28 cellular contexts compared by ENCODE assay signal in the genomic region with DNA sequence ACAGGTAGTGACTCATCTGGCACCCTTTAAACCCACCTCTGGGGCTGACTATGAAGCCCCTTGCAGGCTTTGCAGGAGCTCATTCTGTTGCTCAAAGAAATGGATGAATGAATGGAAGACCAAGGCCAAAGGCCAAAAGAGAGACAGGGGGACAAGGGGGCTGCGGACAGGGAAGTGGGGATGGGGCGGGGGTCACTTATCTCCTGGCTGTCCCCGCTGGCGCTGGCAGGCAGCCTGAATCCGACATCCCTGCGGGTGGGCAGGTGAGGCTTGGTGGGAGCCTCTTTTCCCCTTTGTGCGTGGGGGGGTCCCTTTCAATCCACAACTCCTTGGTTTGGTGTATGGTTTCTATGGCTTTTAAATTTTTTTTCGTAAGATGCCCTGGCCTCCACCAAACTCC.
DNase-seq lines count a peak whose midpoint lies in the region; ATAC-seq, FAIRE-seq and TF ChIP-seq lines count a peak whose summit lies in the region.
"Had no signal": no experiment of that assay in that cellular context is flagged by ENCODE, and none has a peak within 500 bp of the region (broad histone marks: within the 10 kb centered on the region; RNA-seq: fewer than 3 reads in every experiment).

No MANE protein-coding gene starts in this region.

- intact Hi-C loops in kidney (cut with DNase I), result no loop called here
- intact Hi-C loops in posterior vena cava (cut with DNase I), result no loop called here
- intact Hi-C loops in transverse colon (cut with DNase I; ENCODE audit: low total_unique reads), result no loop called here

- no peak overlapping the region for H3K27ac ChIP-seq in BLaER1 treated with 17β-estradiol and CSF1 and Interleukin-3, amounts not matched to agents 10 nM and 100 nM
- H3K27ac ChIP-seq in kidney (ENCODE audit: low read depth in 2 of 2, low read length in 2 of 2) (no peak overlapping the region), neuronal stem cell (replicated peaks; ENCODE audit: low read length) (no peak overlapping the region), transverse colon (no peak overlapping the region)
- H3K27ac ChIP-seq: 22Rv1, A549 had no signal

- H3K23ac ChIP-seq in neuronal stem cell (ENCODE audit: low read depth, low read length, poor library complexity), result no peak overlapping the region

- H3K27ac Mint-ChIP-seq in activated naive CD4-positive, alpha-beta T cell treated with anti-CD3 and anti-CD28 coated beads, Interleukin-2, amount 10 ng/mL, durations not matched to agents 7 days and 5 days, result no peak overlapping the region
- H3K27ac Mint-ChIP-seq: B cell; CD14-positive monocyte; CD4-positive, alpha-beta memory T cell; CD4-positive, CD25-positive, alpha-beta regulatory T cell; CD8-positive, alpha-beta memory T cell had no signal

- no peak for TF ChIP-seq EP300 in transverse colon (IDR thresholded peaks at IDR 0.05; ENCODE audit: low read depth)

- H3K27me3 Mint-ChIP-seq in activated naive CD4-positive, alpha-beta T cell treated with anti-CD3 and anti-CD28 coated beads, Interleukin-2, amount 10 ng/mL, durations not matched to agents 7 days and 5 days, result peaks cover 9% of the 10 kb centered on the region
- H3K27me3 Mint-ChIP-seq: CD4-positive, CD25-positive, alpha-beta regulatory T cell had no signal

- H2BK5ac ChIP-seq in neuronal stem cell (ENCODE audit: low read length), result no peak overlapping the region

- no peak overlapping the region for H3K4me3 ChIP-seq in BLaER1 treated with 17β-estradiol and CSF1 and Interleukin-3, amounts not matched to agents 10 nM and 100 nM
- H3K4me3 ChIP-seq in kidney (ENCODE audit: low read length in 2 of 2) (no peak overlapping the region), neuronal stem cell (ENCODE audit: low read length in 2 of 2) (no peak overlapping the region), transverse colon (no peak overlapping the region)
- H3K4me3 ChIP-seq: A549, GM12878 had no signal

- peak overlapping the region; percentile 50 for H2AK5ac ChIP-seq in neuronal stem cell (ENCODE audit: low read depth, low read length)

- H3K14ac ChIP-seq in neuronal stem cell (ENCODE audit: low read length), result no peak overlapping the region

- H3K4me3 Mint-ChIP-seq in activated naive CD4-positive, alpha-beta T cell treated with anti-CD3 and anti-CD28 coated beads, Interleukin-2, amount 10 ng/mL, durations not matched to agents 7 days and 5 days, result no peak overlapping the region
- H3K4me3 Mint-ChIP-seq: B cell; CD14-positive monocyte; CD4-positive, alpha-beta memory T cell; CD4-positive, CD25-positive, alpha-beta regulatory T cell; CD8-positive, alpha-beta memory T cell had no signal

- TF ChIP-seq POLR2A in transverse colon (IDR thresholded peaks at IDR 0.05), result no peak

- H3K9ac ChIP-seq in BLaER1 treated with 17β-estradiol and CSF1 and Interleukin-3, amounts not matched to agents 10 nM and 100 nM, result no peak overlapping the region
- H3K9ac ChIP-seq in kidney (ENCODE audit: low read length in 2 of 2), result no peak overlapping the region
- H3K9ac ChIP-seq in neuronal stem cell (ENCODE audit: low read depth, low read length, poor library complexity), result no peak overlapping the region

- no peak for FAIRE-seq in kidney (lab: Jason Lieb, UNC)
- FAIRE-seq: A549, GM12878, GM12892, GM18507 had no signal

- H3K4ac ChIP-seq in neuronal stem cell (ENCODE audit: low read length), result no peak overlapping the region

- no peaks in the 10 kb centered on the region for H3K36me3 Mint-ChIP-seq in activated naive CD4-positive, alpha-beta T cell treated with anti-CD3 and anti-CD28 coated beads, Interleukin-2, amount 10 ng/mL, durations not matched to agents 7 days and 5 days
- H3K36me3 Mint-ChIP-seq: CD14-positive monocyte; CD4-positive, alpha-beta memory T cell; CD4-positive, CD25-positive, alpha-beta regulatory T cell; CD8-positive, alpha-beta memory T cell had no signal

- CTCF ChIA-PET in activated naive CD4-positive, alpha-beta T cell treated with anti-CD3 and anti-CD28 coated beads, Interleukin-2, amount 10 ng/mL, durations not matched to agents 7 days and 5 days (lab: Charles Lee), result no interaction called here

- peaks cover 19 to 29% (median 23%) of the 10 kb centered on the region in 11 experiments; a peak in 21 of 22 replicates for H3K9me3 ChIP-seq in BLaER1 treated with 17β-estradiol and CSF1 and Interleukin-3, amounts not matched to agents 10 nM and 100 nM (replicated peaks in 1 of 11)
- no peaks in the 10 kb centered on the region for H3K9me3 ChIP-seq in kidney (ENCODE audit: control insufficient read depth in 1 of 2, low read length in 2 of 2)
- peaks cover 0 to 3% of the 10 kb centered on the region in 2 donors for H3K9me3 ChIP-seq in neuronal stem cell (replicated peaks in 1 of 2; ENCODE audit: control insufficient read depth in 2 of 2, insufficient read depth in 1 of 2, low read depth in 1 of 2, low read length in 2 of 2)
- no peaks in the 10 kb centered on the region for H3K9me3 ChIP-seq in transverse colon
- H3K9me3 ChIP-seq: A549 had no signal

- peaks cover 8 to 29% (median 28%) of the 10 kb centered on the region in 10 experiments for H3K4me1 ChIP-seq in BLaER1 treated with 17β-estradiol and CSF1 and Interleukin-3, amounts not matched to agents 10 nM and 100 nM
- no peaks in the 10 kb centered on the region for H3K4me1 ChIP-seq in kidney (ENCODE audit: control insufficient read depth in 1 of 2, insufficient read depth in 1 of 2, low read depth in 1 of 2, low read length in 2 of 2)
- H3K4me1 ChIP-seq in neuronal stem cell (ENCODE audit: control insufficient read depth in 2 of 2, insufficient read depth in 1 of 2, low read depth in 1 of 2, low read length in 2 of 2), result peaks cover 0 to 12% of the 10 kb centered on the region in 2 donors
- H3K4me1 ChIP-seq in transverse colon, result no peaks in the 10 kb centered on the region
- H3K4me1 ChIP-seq: A549 had no signal

- in situ Hi-C loops in transverse colon (cut with MboI; ENCODE audit: low pct_ligation_motif_present in 1 of 4, low pct_unique_long_range_greater_than_20kb in 1 of 4, low sequenced_read_pairs in 3 of 4), result no loop called here

- H2AFZ ChIP-seq in neuronal stem cell (ENCODE audit: low read length), result no peak overlapping the region

- no peak overlapping the region for H3K18ac ChIP-seq in neuronal stem cell (ENCODE audit: low read length)

- H3K79me1 ChIP-seq in neuronal stem cell (ENCODE audit: low read depth, low read length), result no peaks in the 10 kb centered on the region

- peak overlapping the region in 6 of 11 experiments; percentile 51 to 85 (median 80); a peak in 8 of 22 replicates for H3K4me2 ChIP-seq in BLaER1 treated with 17β-estradiol and CSF1 and Interleukin-3, amounts not matched to agents 10 nM and 100 nM
- no peak overlapping the region for H3K4me2 ChIP-seq in neuronal stem cell (ENCODE audit: insufficient read depth, low read length, poor library complexity, severe bottlenecking)
- H3K4me2 ChIP-seq: A549 had no signal

- H2BK15ac ChIP-seq in neuronal stem cell (ENCODE audit: low read length), result no peak overlapping the region

- H2BK12ac ChIP-seq in neuronal stem cell (ENCODE audit: low read length), result no peak overlapping the region

- H3K9me3 Mint-ChIP-seq in activated naive CD4-positive, alpha-beta T cell treated with anti-CD3 and anti-CD28 coated beads, Interleukin-2, amount 10 ng/mL, durations not matched to agents 7 days and 5 days, result peaks cover 19% of the 10 kb centered on the region

- no peaks in the 10 kb centered on the region for H4K20me1 ChIP-seq in BLaER1 treated with 17β-estradiol and CSF1 and Interleukin-3, amounts not matched to agents 10 nM and 100 nM

- H2BK120ac ChIP-seq in neuronal stem cell (ENCODE audit: low read depth, low read length), result no peak overlapping the region

- DNase-seq in kidney (peak; percentile 38), neuronal stem cell (ENCODE audit: low spot score) (no peak), posterior vena cava (ENCODE audit: low spot score) (peak; percentile 54), SW480 (ENCODE audit: low spot score) (no peak), transverse colon (no peak)
- DNase-seq in activated naive CD4-positive, alpha-beta T cell treated with anti-CD3 and anti-CD28 coated beads, Interleukin-2, amount 10 ng/mL, durations not matched to agents 7 days and 5 days, result no peak
- DNase-seq: AML-193; C1 segment of cervical spinal cord; CD4-positive, alpha-beta memory T cell; CD4-positive, CD25-positive, alpha-beta regulatory T cell; COR-L47; DMS 273 treated with DMSO at 0.1 percent for 48 hours; DMS153; DMS53; DMS79; DND-41; EL; GDM1 had no signal

- H4K91ac ChIP-seq in neuronal stem cell (ENCODE audit: low read depth, low read length, poor library complexity), result no peak overlapping the region

- WGBS in neuronal stem cell (ENCODE audit: extremely low coverage in 2 of 2, insufficient read length in 2 of 2, insufficient replicate concordance in 1 of 2), 2 donors, result no CpG with 5 or more reads among the region's 8 CpGs
- 87% methylated on average over 8 of the region's 8 CpGs; no CpG with 5 or more reads in 1 of the 2 donors for WGBS in transverse colon (ENCODE audit: low coverage in 1 of 2), 2 donors

- TF ChIP-seq CTCF in kidney (IDR thresholded peaks at IDR 0.05; ENCODE audit: borderline replicate concordance, extremely low read depth, insufficient read depth), result no peak
- TF ChIP-seq CTCF in transverse colon (IDR thresholded peaks at IDR 0.05), result no peak

- ATAC-seq in activated CD4-positive, CD25-positive, alpha-beta regulatory T cell treated with anti-CD3 and anti-CD28 coated beads, Interleukin-2, amount 50 U/mL, for 24 hours, result no peak
- ATAC-seq: A549, GM12878 had no signal

- no peaks in the 10 kb centered on the region for H3K36me3 ChIP-seq in BLaER1 treated with 17β-estradiol and CSF1 and Interleukin-3, amounts not matched to agents 10 nM and 100 nM
- H3K36me3 ChIP-seq in kidney (ENCODE audit: control insufficient read depth in 1 of 2, insufficient read depth in 2 of 2, low read length in 2 of 2), result no peaks in the 10 kb centered on the region
- no peaks in the 10 kb centered on the region for H3K36me3 ChIP-seq in neuronal stem cell (replicated peaks in 1 of 2; ENCODE audit: control insufficient read depth in 2 of 2, insufficient read depth in 2 of 2, low read length in 2 of 2)
- H3K36me3 ChIP-seq in transverse colon, result no peaks in the 10 kb centered on the region

- peaks cover 0 to 6% (median 0%) of the 10 kb centered on the region in 11 experiments; a peak in 1 of 22 replicates for H3K27me3 ChIP-seq in BLaER1 treated with 17β-estradiol and CSF1 and Interleukin-3, amounts not matched to agents 10 nM and 100 nM
- H3K27me3 ChIP-seq in neuronal stem cell (ENCODE audit: control insufficient read depth in 3 of 3, insufficient read depth in 3 of 3, low read depth in 1 of 3, low read length in 3 of 3) (no peaks in the 10 kb centered on the region), transverse colon (peaks cover 12% of the 10 kb centered on the region)

- H3K4me1 Mint-ChIP-seq in activated naive CD4-positive, alpha-beta T cell treated with anti-CD3 and anti-CD28 coated beads, Interleukin-2, amount 10 ng/mL, durations not matched to agents 7 days and 5 days, result no peaks in the 10 kb centered on the region
- H3K4me1 Mint-ChIP-seq: CD14-positive monocyte; CD4-positive, alpha-beta memory T cell; CD4-positive, CD25-positive, alpha-beta regulatory T cell; CD8-positive, alpha-beta memory T cell had no signal

- H4K8ac ChIP-seq in neuronal stem cell (ENCODE audit: low read depth, low read length), result no peak overlapping the region

Comparison
In these comparisons a context has a peak if more than half of its experiments do, and no peak if none do; other contexts are left out.
1. DNase-seq: peak in kidney (single experiment) and posterior vena cava (single experiment); none in neuronal stem cell (single experiment), activated naive CD4-positive, alpha-beta T cell treated with anti-CD3 and anti-CD28 coated beads, Interleukin-2, amount 10 ng/mL, durations not matched to agents 7 days and 5 days (single experiment), SW480 (single experiment) and transverse colon (single experiment).